ENCODE assay signal across 18 cellular contexts in genomic region chr3:168878655-168879054, GRCh38.
DNase-seq lines count a peak whose midpoint lies in the region; ATAC-seq and TF ChIP-seq lines count a peak whose summit lies in the region.
"Had no signal": no experiment of that assay in that cellular context is flagged by ENCODE, and none has a peak within 500 bp of the region (broad histone marks: within the 10 kb centered on the region; RNA-seq: fewer than 3 reads in every experiment).

No MANE protein-coding gene starts in this region.

- no peaks in the 10 kb centered on the region for H3K27me3 ChIP-seq in left ventricle myocardium inferior (ENCODE audit: low read depth)
- no peaks in the 10 kb centered on the region for H3K27me3 ChIP-seq in right cardiac atrium (ENCODE audit: control insufficient read depth, insufficient read depth)
- H3K27me3 ChIP-seq in PC-9 (ENCODE audit: insufficient read depth, low read depth), result no peaks in the 10 kb centered on the region
- H3K27me3 ChIP-seq in fibroblast of lung (ENCODE audit: control insufficient read depth, insufficient read depth, low read length), result no peaks in the 10 kb centered on the region
- H3K27me3 ChIP-seq: Peyer's patch had no signal

- H2AFZ ChIP-seq in PC-9 (no peak overlapping the region), fibroblast of lung (ENCODE audit: low read length) (no peak overlapping the region)

- POLR2A ChIA-PET in PC-9 (lab: Charles Lee; ENCODE audit: unreplicated experiment), result no interaction called here

- no peaks in the 10 kb centered on the region for H3K27me3 Mint-ChIP-seq in activated CD4-positive, alpha-beta T cell treated with anti-CD3 and anti-CD28 coated beads, Interleukin-2, amount 10 ng/mL, durations not matched to agents 24 days and 14 days
- H3K27me3 Mint-ChIP-seq: activated naive CD8-positive, alpha-beta T cell treated with anti-CD3 and anti-CD28 coated beads, Interleukin-2, amount 50 U/mL, for 24 hours; type B pancreatic cell had no signal

- no peaks in the 10 kb centered on the region; the same call in 1 of the 2 replicates for H3K9me2 ChIP-seq in PC-9 (ENCODE audit: insufficient read depth)

- intact Hi-C loops in left ventricle myocardium inferior (cut with micrococcal nuclease) (no loop called here), right cardiac atrium (cut with DNase I) (no loop called here), PC-9 (cut with micrococcal nuclease; ENCODE audit: unreplicated experiment) (loop anchor here (2.0 to 5.0 kb wide), 6 partner anchors 72 to 784 kb away; partner anchors contain the start of gene MECOM)
- intact Hi-C loops in activated CD4-positive, alpha-beta T cell treated with anti-CD3 and anti-CD28 coated beads, Interleukin-2, amount 10 ng/mL, durations not matched to agents 24 days and 14 days (cut with micrococcal nuclease), result no loop called here

- no peaks in the 10 kb centered on the region for H3K4me1 Mint-ChIP-seq in activated CD4-positive, alpha-beta T cell treated with anti-CD3 and anti-CD28 coated beads, Interleukin-2, amount 10 ng/mL, durations not matched to agents 24 days and 14 days
- H3K4me1 Mint-ChIP-seq: activated naive CD8-positive, alpha-beta T cell treated with anti-CD3 and anti-CD28 coated beads, Interleukin-2, amount 50 U/mL, for 24 hours had no signal

- H3K36me3 ChIP-seq in left ventricle myocardium inferior, result no peaks in the 10 kb centered on the region
- H3K36me3 ChIP-seq in PC-9 (ENCODE audit: low read depth), result no peaks in the 10 kb centered on the region
- H3K36me3 ChIP-seq in fibroblast of lung (ENCODE audit: control insufficient read depth, insufficient read depth, low read length), result no peaks in the 10 kb centered on the region
- H3K36me3 ChIP-seq: Peyer's patch had no signal

- BruUV-seq in PC-9 (replicated peaks; lab: Mats Ljungman, UMichigan), result no TSS peak

- no peak overlapping the region for H3K4me3 Mint-ChIP-seq in activated CD4-positive, alpha-beta T cell treated with anti-CD3 and anti-CD28 coated beads, Interleukin-2, amount 10 ng/mL, durations not matched to agents 24 days and 14 days
- H3K4me3 Mint-ChIP-seq: activated CD8-positive, alpha-beta T cell treated with anti-CD3 and anti-CD28 coated beads, Interleukin-2, amount 10 ng/mL, durations not matched to agents 7 days and 5 days; activated naive CD8-positive, alpha-beta T cell treated with anti-CD3 and anti-CD28 coated beads, Interleukin-2, amount 50 U/mL, for 24 hours; activated T-helper 1 cell treated with anti-CD3 and anti-CD28 coated beads, Interleukin-12 subunit alpha, Interleukin-12 subunit beta, Interleukin-2, Interleukin-4 antibody, amounts not matched to agents 30 ng/mL and 10 ng/mL and 1 ng/mL, durations not matched to agents 14 hours and 24 hours and 36 hours; CD8-positive, alpha-beta T cell had no signal

- DNase-seq in left ventricle myocardium inferior, result no peak
- no peak for DNase-seq in right cardiac atrium
- peak in 1 of 2 experiments; percentile 65 for DNase-seq in PC-9
- peak; percentile 50 to 84 for DNase-seq in fibroblast of lung (ENCODE audit: low read depth in 2 of 2)
- DNase-seq in activated CD4-positive, alpha-beta T cell treated with anti-CD3 and anti-CD28 coated beads, Interleukin-2, amount 10 ng/mL, durations not matched to agents 24 days and 14 days, result no peak
- no peak for DNase-seq in midbrain (lab: John Stamatoyannopoulos, UW)
- DNase-seq in HT-29 (ENCODE audit: low spot score), result no peak
- DNase-seq: activated CD8-positive, alpha-beta T cell treated with anti-CD3 and anti-CD28 coated beads, Interleukin-2, amount 10 ng/mL, durations not matched to agents 7 days and 5 days; activated naive CD8-positive, alpha-beta T cell treated with anti-CD3 and anti-CD28 coated beads, Interleukin-2, amount 50 U/mL, for 24 hours; CD8-positive, alpha-beta T cell; GDM1; hippocampal formation; NCI-H2029 treated with DMSO at 0.1 percent for 48 hours; NCI-H524 treated with DMSO at 0.1 percent for 48 hours; Peyer's patch had no signal

- WGBS in right cardiac atrium, result 81% methylated on average over 1 of the region's 1 CpG

- ATAC-seq in right cardiac atrium (no peak), GM21528 (IDR thresholded peaks at IDR 0.05; ENCODE audit: low FRiP score, unreplicated experiment) (no peak)
- ATAC-seq: activated CD8-positive, alpha-beta T cell treated with anti-CD3 and anti-CD28 coated beads, Interleukin-2, amount 10 ng/mL, durations not matched to agents 7 days and 5 days; activated naive CD8-positive, alpha-beta T cell treated with anti-CD3 and anti-CD28 coated beads, Interleukin-2, amount 50 U/mL, for 24 hours; CD8-positive, alpha-beta T cell had no signal

- H3K4me1 ChIP-seq in left ventricle myocardium inferior (peaks cover 52% of the 10 kb centered on the region), right cardiac atrium (ENCODE audit: control insufficient read depth, insufficient read depth, low read length) (no peaks in the 10 kb centered on the region), PC-9 (replicated peaks; ENCODE audit: insufficient read depth) (peaks cover 34% of the 10 kb centered on the region), fibroblast of lung (ENCODE audit: control insufficient read depth, extremely low read depth, insufficient read depth, low read length) (no peaks in the 10 kb centered on the region)
- H3K4me1 ChIP-seq: Peyer's patch had no signal

- no peaks in the 10 kb centered on the region for H3K9me3 Mint-ChIP-seq in activated CD4-positive, alpha-beta T cell treated with anti-CD3 and anti-CD28 coated beads, Interleukin-2, amount 10 ng/mL, durations not matched to agents 24 days and 14 days
- H3K9me3 Mint-ChIP-seq: activated naive CD8-positive, alpha-beta T cell treated with anti-CD3 and anti-CD28 coated beads, Interleukin-2, amount 50 U/mL, for 24 hours; activated T-helper 1 cell treated with anti-CD3 and anti-CD28 coated beads, Interleukin-12 subunit alpha, Interleukin-12 subunit beta, Interleukin-2, Interleukin-4 antibody, amounts not matched to agents 30 ng/mL and 10 ng/mL and 1 ng/mL, durations not matched to agents 14 hours and 24 hours and 36 hours; CD8-positive, alpha-beta T cell; type B pancreatic cell had no signal

- H3K79me2 ChIP-seq in PC-9 (ENCODE audit: low read depth) (no peaks in the 10 kb centered on the region), fibroblast of lung (ENCODE audit: control insufficient read depth, insufficient read depth, low read length) (no peaks in the 10 kb centered on the region)

- no peak overlapping the region for H3K9ac ChIP-seq in fibroblast of lung (ENCODE audit: insufficient read depth, low read length)

- H3K9me3 ChIP-seq in left ventricle myocardium inferior (replicated peaks) (no peaks in the 10 kb centered on the region), right cardiac atrium (ENCODE audit: control insufficient read depth, low read length) (no peaks in the 10 kb centered on the region), PC-9 (ENCODE audit: insufficient read depth, low read depth) (no peaks in the 10 kb centered on the region; the same call in none of the 2 replicates), fibroblast of lung (ENCODE audit: control insufficient read depth, insufficient read depth, low read depth, low read length) (no peaks in the 10 kb centered on the region)
- H3K9me3 ChIP-seq: Peyer's patch had no signal

- H3K27ac Mint-ChIP-seq in activated CD4-positive, alpha-beta T cell treated with anti-CD3 and anti-CD28 coated beads, Interleukin-2, amount 10 ng/mL, durations not matched to agents 24 days and 14 days, result no peak overlapping the region
- H3K27ac Mint-ChIP-seq: activated CD8-positive, alpha-beta T cell treated with anti-CD3 and anti-CD28 coated beads, Interleukin-2, amount 10 ng/mL, durations not matched to agents 7 days and 5 days; activated naive CD8-positive, alpha-beta T cell treated with anti-CD3 and anti-CD28 coated beads, Interleukin-2, amount 50 U/mL, for 24 hours; activated T-helper 1 cell treated with anti-CD3 and anti-CD28 coated beads, Interleukin-12 subunit alpha, Interleukin-12 subunit beta, Interleukin-2, Interleukin-4 antibody, amounts not matched to agents 30 ng/mL and 10 ng/mL and 1 ng/mL, durations not matched to agents 14 hours and 24 hours and 36 hours; CD8-positive, alpha-beta T cell had no signal

- no peak for TF ChIP-seq CTCF in left ventricle myocardium inferior (IDR thresholded peaks at IDR 0.05; ENCODE audit: borderline replicate concordance)
- no peak for TF ChIP-seq CTCF in PC-9 (conservative IDR thresholded peaks at IDR 0.05)
- no peak for TF ChIP-seq CTCF in fibroblast of lung (conservative IDR thresholded peaks at IDR 0.05 in 1 of 2, IDR thresholded peaks at IDR 0.05 in 1 of 2; ENCODE audit: low read depth in 1 of 2, low read length in 2 of 2)

- peaks cover 18% of the 10 kb centered on the region for H3F3A ChIP-seq in PC-9 (ENCODE audit: insufficient read depth, low read depth)

- H4K20me1 ChIP-seq in PC-9 (ENCODE audit: insufficient read depth) (no peaks in the 10 kb centered on the region), fibroblast of lung (ENCODE audit: control insufficient read depth, extremely low read depth, insufficient read depth, low read length) (no peaks in the 10 kb centered on the region)

- CTCF ChIA-PET in PC-9 (lab: Charles Lee), result interaction anchor here (0.6 to 1.0 kb wide), 2 partner anchors 73 to 633 kb away, joined by 5 read pairs; no protein-coding TSS in a partner anchor

- H3K27ac ChIP-seq in left ventricle myocardium inferior (replicated peaks) (peak overlapping the region; percentile 68), right cardiac atrium (ENCODE audit: low read length) (no peak overlapping the region), PC-9 (peak overlapping the region; percentile 61), fibroblast of lung (ENCODE audit: insufficient read depth, low read length) (no peak overlapping the region)
- H3K27ac ChIP-seq: Peyer's patch had no signal

- H3K4me2 ChIP-seq in PC-9 (peak overlapping the region; percentile 50), fibroblast of lung (ENCODE audit: extremely low read depth, insufficient read depth, low read length) (no peak overlapping the region)

- no peaks in the 10 kb centered on the region for H3K36me3 Mint-ChIP-seq in activated CD4-positive, alpha-beta T cell treated with anti-CD3 and anti-CD28 coated beads, Interleukin-2, amount 10 ng/mL, durations not matched to agents 24 days and 14 days (ENCODE audit: low read depth)
- H3K36me3 Mint-ChIP-seq: CD8-positive, alpha-beta T cell; type B pancreatic cell had no signal

- no peak overlapping the region for H3K4me3 ChIP-seq in left ventricle myocardium inferior
- H3K4me3 ChIP-seq in right cardiac atrium (ENCODE audit: low read length), result no peak overlapping the region
- H3K4me3 ChIP-seq in PC-9, result no peak overlapping the region
- no peak overlapping the region for H3K4me3 ChIP-seq in fibroblast of lung (replicated peaks in 1 of 4; ENCODE audit: control extremely low read depth in 1 of 4, insufficient read depth in 1 of 4, low read depth in 3 of 4, low read length in 4 of 4)
- H3K4me3 ChIP-seq: Peyer's patch had no signal

Comparison
In these comparisons a context has a peak if more than half of its experiments do, and no peak if none do; other contexts are left out.
1. H3K27ac ChIP-seq: peak in left ventricle myocardium inferior (single experiment) and PC-9 (single experiment); none in right cardiac atrium (single experiment) and fibroblast of lung (single experiment).
2. DNase-seq: peak in fibroblast of lung (2 of 2); none in left ventricle myocardium inferior (single experiment), right cardiac atrium (0 of 3), activated CD4-positive, alpha-beta T cell treated with anti-CD3 and anti-CD28 coated beads, Interleukin-2, amount 10 ng/mL, durations not matched to agents 24 days and 14 days (single experiment), midbrain (single experiment) and HT-29 (single experiment).